ENCODE assay signal across 8 cellular contexts in the genomic region with DNA sequence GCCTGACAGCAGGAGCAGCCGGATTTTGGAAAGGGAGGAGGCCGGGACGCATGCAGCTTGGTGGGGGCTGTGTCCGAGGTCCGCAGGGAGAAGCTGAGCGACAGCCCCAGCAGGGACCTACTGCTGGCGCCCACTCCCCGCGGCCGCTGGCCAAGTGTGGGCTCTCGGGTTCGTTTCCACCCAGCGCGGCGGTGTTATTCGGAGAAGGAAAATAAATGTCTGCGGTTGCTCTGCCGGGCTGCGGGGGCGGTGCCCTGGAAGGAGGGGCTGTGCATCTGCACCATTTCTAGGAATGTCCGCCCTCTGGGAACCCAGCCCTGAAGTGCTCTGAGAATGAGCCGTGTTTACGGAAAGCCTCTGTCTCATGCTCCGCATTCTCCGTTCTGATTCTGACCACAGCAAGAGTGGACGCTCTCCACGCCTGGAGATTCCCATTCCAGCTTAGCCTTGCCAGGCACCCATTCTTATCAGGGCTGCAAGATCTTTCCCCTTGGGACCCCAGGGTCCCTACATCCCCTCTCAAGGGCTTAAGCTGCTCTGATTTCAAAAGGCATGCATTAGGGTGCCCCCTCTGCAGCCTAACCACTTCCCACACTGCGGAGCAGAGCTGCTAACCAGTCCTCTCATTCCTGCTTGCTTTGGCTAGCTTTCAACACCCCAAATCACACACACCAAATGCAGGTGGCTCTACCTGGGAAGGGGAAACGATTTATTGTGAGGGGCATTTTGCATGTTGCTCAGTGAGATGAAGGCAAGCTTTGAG.
A peak's percentile ranks its signal among the peaks of the same experiment; 100 is the strongest.
DNase-seq lines count a peak whose midpoint lies in the region; ATAC-seq, FAIRE-seq and TF ChIP-seq lines count a peak whose summit lies in the region.

No MANE protein-coding gene starts in this region.

- intact Hi-C loops in activated CD8-positive, alpha-beta T cell treated with anti-CD3 and anti-CD28 coated beads for 36 hours (cut with micrococcal nuclease), result no loop called here
- intact Hi-C loops in breast epithelium (cut with DNase I; ENCODE audit: low total_unique reads), result no loop called here

- no peaks in the 10 kb centered on the region for H3K4me1 ChIP-seq in breast epithelium

- no peaks in the 10 kb centered on the region for H3K9me3 ChIP-seq in breast epithelium

- DNase-seq in activated CD8-positive, alpha-beta T cell treated with anti-CD3 and anti-CD28 coated beads for 36 hours, result peak; percentile 40
- DNase-seq in activated CD8-positive, alpha-beta T cell treated with anti-CD3 and anti-CD28 coated beads, Interleukin-2, amount 10 ng/mL, durations not matched to agents 7 days and 5 days, result no peak
- peak; percentile 82 for DNase-seq in breast epithelium (ENCODE audit: low spot score in 2 of 2)
- peak; percentile 77 for DNase-seq in iPS-NIHi7 (ENCODE audit: extremely low spot score)
- DNase-seq in GM13977 (ENCODE audit: low spot score), result no peak
- DNase-seq in D721Med (ENCODE audit: insufficient read length, low spot score), result no peak
- DNase-seq in NCI-H1092 treated with DMSO at 0.1 percent for 48 hours (lab: John Stamatoyannopoulos, UW), result no peak

- no peak overlapping the region for H3K27ac Mint-ChIP-seq in activated CD8-positive, alpha-beta T cell treated with anti-CD3 and anti-CD28 coated beads for 36 hours
- no peak overlapping the region for H3K27ac Mint-ChIP-seq in activated CD8-positive, alpha-beta T cell treated with anti-CD3 and anti-CD28 coated beads, Interleukin-2, amount 10 ng/mL, durations not matched to agents 7 days and 5 days

- no peaks in the 10 kb centered on the region for H3K36me3 Mint-ChIP-seq in activated CD8-positive, alpha-beta T cell treated with anti-CD3 and anti-CD28 coated beads for 36 hours (ENCODE audit: low read depth)
- no peaks in the 10 kb centered on the region for H3K36me3 Mint-ChIP-seq in activated CD8-positive, alpha-beta T cell treated with anti-CD3 and anti-CD28 coated beads, Interleukin-2, amount 10 ng/mL, durations not matched to agents 7 days and 5 days (ENCODE audit: low read depth)

- TF ChIP-seq CTCF in activated CD8-positive, alpha-beta T cell treated with anti-CD3 and anti-CD28 coated beads for 36 hours (IDR thresholded peaks at IDR 0.05), result no peak
- TF ChIP-seq CTCF in breast epithelium (IDR thresholded peaks at IDR 0.05) (no peak), GM13977 (IDR thresholded peaks at IDR 0.05; ENCODE audit: extremely low read depth, insufficient read depth, missing control alignments) (no peak), D721Med (IDR thresholded peaks at IDR 0.05; ENCODE audit: insufficient read depth, missing control alignments) (no peak)

- no peaks in the 10 kb centered on the region for H3K9me3 Mint-ChIP-seq in activated CD8-positive, alpha-beta T cell treated with anti-CD3 and anti-CD28 coated beads for 36 hours
- no peaks in the 10 kb centered on the region for H3K9me3 Mint-ChIP-seq in activated CD8-positive, alpha-beta T cell treated with anti-CD3 and anti-CD28 coated beads, Interleukin-2, amount 10 ng/mL, durations not matched to agents 7 days and 5 days (ENCODE audit: insufficient read depth)

- H3K4me3 ChIP-seq in breast epithelium, result peak overlapping the region; percentile 37 to 75 (median 48)
- peak overlapping the region; percentile 7 to 39 (median 14) for H3K4me3 ChIP-seq in skin epidermis

- POLR2A ChIA-PET in activated CD8-positive, alpha-beta T cell treated with anti-CD3 and anti-CD28 coated beads for 36 hours (lab: Charles Lee), result no interaction called here
- POLR2A ChIA-PET in activated CD8-positive, alpha-beta T cell treated with anti-CD3 and anti-CD28 coated beads, Interleukin-2, amount 10 ng/mL, durations not matched to agents 7 days and 5 days (lab: Charles Lee), result no interaction called here

- H3K36me3 ChIP-seq in breast epithelium, result no peaks in the 10 kb centered on the region

- no peak for TF ChIP-seq POLR2A in breast epithelium (IDR thresholded peaks at IDR 0.05)

- H3K27ac ChIP-seq in breast epithelium (peak overlapping the region; percentile 80 to 96), skin epidermis (peak overlapping the region in 20 of 21 experiments; percentile 11 to 86 (median 76))

- H3K27me3 ChIP-seq in breast epithelium, result no peaks in the 10 kb centered on the region

- in situ Hi-C loops in GM13977 (cut with MboI; ENCODE audit: low pct_unique_long_range_greater_than_20kb, low sequenced_read_pairs, unreplicated experiment), result no loop called here

- H3K4me3 Mint-ChIP-seq in activated CD8-positive, alpha-beta T cell treated with anti-CD3 and anti-CD28 coated beads for 36 hours, result no peak overlapping the region
- no peak overlapping the region for H3K4me3 Mint-ChIP-seq in activated CD8-positive, alpha-beta T cell treated with anti-CD3 and anti-CD28 coated beads, Interleukin-2, amount 10 ng/mL, durations not matched to agents 7 days and 5 days

- peaks cover 23% of the 10 kb centered on the region for H3K27me3 Mint-ChIP-seq in activated CD8-positive, alpha-beta T cell treated with anti-CD3 and anti-CD28 coated beads for 36 hours
- H3K27me3 Mint-ChIP-seq in activated CD8-positive, alpha-beta T cell treated with anti-CD3 and anti-CD28 coated beads, Interleukin-2, amount 10 ng/mL, durations not matched to agents 7 days and 5 days (ENCODE audit: low read depth), result peaks cover 4% of the 10 kb centered on the region

- CTCF ChIA-PET in activated CD8-positive, alpha-beta T cell treated with anti-CD3 and anti-CD28 coated beads for 36 hours (lab: Charles Lee), result interaction anchor here (0.7 kb wide), 1 partner anchor 10 kb away, joined by 3 read pairs; no protein-coding TSS in a partner anchor
- CTCF ChIA-PET in activated CD8-positive, alpha-beta T cell treated with anti-CD3 and anti-CD28 coated beads, Interleukin-2, amount 10 ng/mL, durations not matched to agents 7 days and 5 days (lab: Charles Lee), result interaction anchor here (1.4 kb wide), 1 partner anchor 10 kb away, joined by 3 read pairs; no protein-coding TSS in a partner anchor

- FAIRE-seq in D721Med (lab: Jason Lieb, UNC), result no peak

- peaks cover 6% of the 10 kb centered on the region for H3K4me1 Mint-ChIP-seq in activated CD8-positive, alpha-beta T cell treated with anti-CD3 and anti-CD28 coated beads for 36 hours (ENCODE audit: low read depth)
- H3K4me1 Mint-ChIP-seq in activated CD8-positive, alpha-beta T cell treated with anti-CD3 and anti-CD28 coated beads, Interleukin-2, amount 10 ng/mL, durations not matched to agents 7 days and 5 days (ENCODE audit: low read depth), result peaks cover 3% of the 10 kb centered on the region

- peak; percentile 37 for ATAC-seq in activated CD8-positive, alpha-beta T cell treated with anti-CD3 and anti-CD28 coated beads for 36 hours
- no peak for ATAC-seq in activated CD8-positive, alpha-beta T cell treated with anti-CD3 and anti-CD28 coated beads, Interleukin-2, amount 10 ng/mL, durations not matched to agents 7 days and 5 days

Comparison
In these comparisons a context has a peak if more than half of its experiments do, and no peak if none do; other contexts are left out.
1. DNase-seq: peak in activated CD8-positive, alpha-beta T cell treated with anti-CD3 and anti-CD28 coated beads for 36 hours (single experiment), breast epithelium (2 of 2) and iPS-NIHi7 (single experiment); none in activated CD8-positive, alpha-beta T cell treated with anti-CD3 and anti-CD28 coated beads, Interleukin-2, amount 10 ng/mL, durations not matched to agents 7 days and 5 days (single experiment), GM13977 (single experiment), D721Med (single experiment) and NCI-H1092 treated with DMSO at 0.1 percent for 48 hours (single experiment).